Comparison of ENCODE assay signal across 8 cellular contexts in the genomic region with DNA sequence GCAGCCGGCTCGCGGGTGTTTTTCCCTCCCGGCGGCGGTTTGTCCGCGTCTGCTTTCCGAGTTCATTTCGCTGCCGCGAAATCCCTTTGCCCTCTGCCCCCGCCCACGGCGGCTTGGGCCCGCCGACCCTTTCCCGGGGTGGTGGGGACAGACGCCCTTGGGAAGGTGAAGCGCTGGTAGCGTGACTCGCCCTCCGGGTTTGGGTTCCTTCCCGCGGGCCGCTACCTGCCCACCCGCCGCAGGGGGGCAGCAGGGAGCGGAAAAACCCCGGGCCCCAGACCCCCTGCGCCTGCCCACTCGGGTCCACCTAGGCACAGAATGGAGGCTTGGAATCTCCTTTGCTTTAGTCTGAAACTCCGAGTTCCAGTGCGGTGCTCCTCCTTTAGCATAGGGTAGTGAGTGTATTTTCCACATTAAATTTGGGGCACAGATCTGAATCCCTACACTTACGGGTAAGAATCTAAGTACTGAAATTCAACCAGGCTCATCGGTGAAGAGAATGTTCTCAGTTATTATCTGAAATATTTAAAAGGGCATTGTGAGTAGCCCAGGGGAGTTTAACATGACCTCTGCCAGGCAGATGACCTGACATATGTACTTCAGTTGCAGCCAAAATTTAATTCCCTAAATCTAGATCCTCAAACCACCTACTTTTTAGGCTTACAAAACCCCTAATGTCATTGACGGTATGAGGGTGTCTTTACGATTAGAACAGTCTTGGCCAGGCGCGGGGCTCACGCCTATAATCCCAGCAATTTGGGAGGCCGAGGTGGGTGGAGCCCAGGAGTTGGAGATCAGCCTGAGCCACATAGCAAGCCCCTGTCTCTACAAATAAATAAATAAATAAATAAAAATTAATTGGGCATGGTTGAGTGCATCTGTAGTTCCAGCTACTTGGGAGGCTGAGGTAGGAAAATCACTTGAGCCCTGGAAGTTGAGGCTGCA. TPM values are rescaled to one million over a fixed set of nuclear protein-coding genes. Genes with fewer than 3 reads are reported as not detected.
DNase-seq lines count a peak whose midpoint lies in the region; ATAC-seq, FAIRE-seq and TF ChIP-seq lines count a peak whose summit lies in the region.

No MANE protein-coding gene starts in this region.

- H3K36me3 ChIP-seq in pancreas (peaks cover 0 to 22% (median 4%) of the 10 kb centered on the region in 3 donors), transverse colon (peaks cover 0 to 11% (median 3%) of the 10 kb centered on the region in 4 donors)

- FAIRE-seq in pancreas (lab: Jason Lieb, UNC) = no peak

- H3K27ac ChIP-seq in pancreas (peak overlapping the region; percentile 87 to 90 (median 90)), transverse colon (peak overlapping the region; percentile 97 to 98 (median 98))

- no peaks in the 10 kb centered on the region for H3K4me1 ChIP-seq in pancreas
- H3K4me1 ChIP-seq in transverse colon = peaks cover 7 to 24% (median 17%) of the 10 kb centered on the region in 4 donors

- no peak for TF ChIP-seq EP300 in transverse colon (IDR thresholded peaks at IDR 0.05; ENCODE audit: low read depth)

- 12 to 14% methylated on average over 35 to 42 of the region's 42 CpGs for WGBS in pancreas, 2 donors
- 0 to 8% methylated on average over 2 to 40 of the region's 42 CpGs for WGBS in transverse colon (ENCODE audit: low coverage in 1 of 2), 2 donors

- in situ Hi-C loops in transverse colon (cut with MboI; ENCODE audit: low pct_ligation_motif_present in 1 of 4, low pct_unique_long_range_greater_than_20kb in 1 of 4, low sequenced_read_pairs in 3 of 4) = loop anchor here in 2 of 4 donors (25.0 kb wide), 1 partner anchor 305 kb away; the partner anchor contains the start of gene TOB1 (in 2 of the 2)

- DNase-seq in COR-L47 (lab: John Stamatoyannopoulos, UW) = peak; percentile 52
- DNase-seq in GM20000 (ENCODE audit: low spot score) = peak; percentile 90
- DNase-seq in HPDE6-E6E7 (ENCODE audit: extremely low spot score) = peak; percentile 64
- DNase-seq in RPMI8226 = peak; percentile 79
- peak; percentile 55 for DNase-seq in activated effector memory CD4-positive, alpha-beta T cell treated with Interleukin-2 at 50 U/mL for 16 hours
- peak; percentile 25 for DNase-seq in globus pallidus (ENCODE audit: low spot score)
- DNase-seq in pancreas = peak; percentile 50 to 85 (median 70)
- DNase-seq in transverse colon = peak; percentile 64

- H3K9me3 ChIP-seq in pancreas = no peaks in the 10 kb centered on the region
- no peaks in the 10 kb centered on the region for H3K9me3 ChIP-seq in transverse colon

- H3K27me3 ChIP-seq in pancreas (no peaks in the 10 kb centered on the region), transverse colon (no peaks in the 10 kb centered on the region)

- TF ChIP-seq CTCF in GM20000 (IDR thresholded peaks at IDR 0.05; ENCODE audit: extremely low read depth, missing control alignments) = peak; percentile 71
- TF ChIP-seq CTCF in pancreas (IDR thresholded peaks at IDR 0.05) = peak; percentile 38 to 67 (median 56)
- peak; percentile 72 to 87 (median 74) for TF ChIP-seq CTCF in transverse colon (IDR thresholded peaks at IDR 0.05)

- peak overlapping the region; percentile 87 to 99 (median 96) for H3K4me3 ChIP-seq in pancreas
- peak overlapping the region; percentile 70 to 100 (median 92) for H3K4me3 ChIP-seq in transverse colon

- TF ChIP-seq POLR2A in transverse colon (IDR thresholded peaks at IDR 0.05) = no peak

- peak; percentile 49 to 74 (median 68) for ATAC-seq in pancreas

- intact Hi-C loops in pancreas (cut with DNase I) (no loop called here), transverse colon (cut with DNase I; ENCODE audit: low total_unique reads) (no loop called here)

RNA-seq across cellular contexts. Expression of gene NME2, which starts 1.0 kb away (rescaled TPM):
- total RNA-seq in pancreas (100 to 1,000 TPM; 137 to 315 (median 286) TPM), transverse colon (100 to 1,000 TPM in 3 of 4 donors, 10 to 100 TPM in 1; 83.4 to 482 (median 290) TPM)
- polyA plus RNA-seq in pancreas = 100 to 1,000 TPM; 263 to 371 TPM

RNA-seq across cellular contexts. Expression of gene NME1, which starts 13.9 kb away (rescaled TPM):
- total RNA-seq in pancreas (10 to 100 TPM; 15.6 to 49.1 (median 34.8) TPM), transverse colon (10 to 100 TPM in 3 of 4 donors, 1 to 10 TPM in 1; 8.7 to 50.4 (median 20.2) TPM)
- 10 to 100 TPM; 43.6 to 57.1 TPM for polyA plus RNA-seq in pancreas

RNA-seq across cellular contexts. Expression of gene SPAG9, which starts 46.6 kb away (rescaled TPM):
- total RNA-seq in pancreas (10 to 100 TPM; 32.3 to 56.1 (median 42.9) TPM), transverse colon (100 to 1,000 TPM in 3 of 4 donors, 10 to 100 TPM in 1; 37.0 to 131 (median 116) TPM)
- 10 to 100 TPM; 18.7 to 33.0 TPM for polyA plus RNA-seq in pancreas

Comparison
In these comparisons a context has a peak if more than half of its experiments do, and no peak if none do; other contexts are left out.
1. Peak in every context shown above with its lines: DNase-seq, ATAC-seq, H3K4me3 ChIP-seq and H3K27ac ChIP-seq.
2. DNase-seq: peak in every context shown above with its lines; median percentile 90 in GM20000; 79 in RPMI8226; 70 in pancreas; 64 in HPDE6-E6E7; 64 in transverse colon; 55 in activated effector memory CD4-positive, alpha-beta T cell treated with Interleukin-2 at 50 U/mL for 16 hours; 52 in COR-L47; 25 in globus pallidus.